In genomic region chr11:66855574-66856495, GRCh38 we compare ENCODE assay signal across 8 cellular contexts. TPM values are rescaled to one million over a fixed set of nuclear protein-coding genes. Genes with fewer than 3 reads are reported as not detected.
DNase-seq lines count a peak whose midpoint lies in the region; TF ChIP-seq lines count a peak whose summit lies in the region.

No MANE protein-coding gene starts in this region.

- H3K27me3 ChIP-seq in GM06990 (replicated peaks; ENCODE audit: control insufficient read depth, insufficient read depth, low read length) (no peaks in the 10 kb centered on the region), SK-N-SH (ENCODE audit: insufficient read depth) (no peaks in the 10 kb centered on the region), right atrium auricular region (no peaks in the 10 kb centered on the region), prostate gland (replicated peaks; ENCODE audit: insufficient read depth) (no peaks in the 10 kb centered on the region), vagina (no peaks in the 10 kb centered on the region)

- H2AFZ ChIP-seq in SK-N-SH (ENCODE audit: low read depth) = peak overlapping the region; percentile 72; the same call in 1 of the 2 replicates

- no peak for TF ChIP-seq RAD21 in SK-N-SH (IDR thresholded peaks at IDR 0.05; ENCODE audit: low read length)

- H3F3A ChIP-seq in SK-N-SH (replicated peaks; ENCODE audit: insufficient read depth) = no peaks in the 10 kb centered on the region

- intact Hi-C loops in prostate gland (cut with DNase I) (loop anchor here (5.0 kb wide), 1 partner anchor 106 kb away; no protein-coding TSS in a partner anchor), vagina (cut with DNase I) (no loop called here)

- H3K4me1 ChIP-seq in HEK293 (ENCODE audit: control insufficient read depth, insufficient read depth, low read length) (no peaks in the 10 kb centered on the region), SK-N-SH (ENCODE audit: control insufficient read depth in 1 of 2, insufficient read depth in 2 of 2, low read depth in 1 of 2, low read length in 1 of 2) (peaks cover 0 to 10% of the 10 kb centered on the region in 2 experiments; a peak in 2 of 4 replicates), right atrium auricular region (peaks cover 0 to 8% of the 10 kb centered on the region in 2 donors), prostate gland (replicated peaks) (no peaks in the 10 kb centered on the region), vagina (peaks cover 17% of the 10 kb centered on the region)

- H3K79me2 ChIP-seq in SK-N-SH (ENCODE audit: insufficient read depth) = peaks cover 14% of the 10 kb centered on the region

- POLR2A ChIA-PET in HEK293 (lab: Yijun Ruan, JAX) = interaction anchor here (0.6 to 3.5 kb wide), 10 partner anchors 12 to 376 kb away, joined by 3 to 40 read pairs (median 4); partner anchors contain the start of genes DPP3, PC, RBM14 and RBM4B
- POLR2A ChIA-PET in SK-N-SH (lab: Yijun Ruan, JAX) = interaction anchor here (0.9 to 2.2 kb wide), 2 partner anchors 13 to 103 kb away, joined by 4 to 14 read pairs; partner anchors contain the start of genes PC and RCE1

- H3K4me3 ChIP-seq in GM06990 (replicated peaks; ENCODE audit: low read depth, low read length) = peak overlapping the region; percentile 77
- H3K4me3 ChIP-seq in HEK293 (ENCODE audit: low read depth, low read length) = peak overlapping the region; percentile 60
- H3K4me3 ChIP-seq in NB4 (ENCODE audit: low read depth, low read length) = peak overlapping the region; percentile 71
- peak overlapping the region; percentile 81 to 83 for H3K4me3 ChIP-seq in SK-N-SH (ENCODE audit: low read depth in 2 of 2, low read length in 1 of 2)
- peak overlapping the region; percentile 70 to 72 for H3K4me3 ChIP-seq in right atrium auricular region
- peak overlapping the region; percentile 37 to 57 for H3K4me3 ChIP-seq in prostate gland
- H3K4me3 ChIP-seq in vagina = peak overlapping the region; percentile 67 to 84

- H3K27ac ChIP-seq in HEK293 (ENCODE audit: extremely low read depth, low read depth, low read length) = peak overlapping the region; percentile 34; the same call in 1 of the 2 replicates
- H3K27ac ChIP-seq in SK-N-SH (ENCODE audit: low read depth in 2 of 2, low read length in 1 of 2) = peak overlapping the region; percentile 59 to 76
- H3K27ac ChIP-seq in angular gyrus (ENCODE audit: low read depth, low read length) = peak overlapping the region; percentile 92
- H3K27ac ChIP-seq in right atrium auricular region = peak overlapping the region; percentile 91
- H3K27ac ChIP-seq in prostate gland = peak overlapping the region; percentile 72 to 80
- H3K27ac ChIP-seq in vagina = peak overlapping the region; percentile 91

- H4K20me1 ChIP-seq in SK-N-SH (ENCODE audit: insufficient read depth) = no peaks in the 10 kb centered on the region

- TF ChIP-seq POLR2A in NB4 (IDR thresholded peaks at IDR 0.05; ENCODE audit: extremely low read depth, insufficient read length) = peak; percentile 78
- peak; percentile 52 for TF ChIP-seq POLR2A in prostate gland (IDR thresholded peaks at IDR 0.05)
- peak in 1 of 2 donors; percentile 34 for TF ChIP-seq POLR2A in vagina (IDR thresholded peaks at IDR 0.05)

- 42% methylated on average over 10 of the region's 51 CpGs for WGBS in SK-N-SH (ENCODE audit: low lambda C conversion rate)
- WGBS in prostate gland = 5% methylated on average over 35 of the region's 51 CpGs

- no peaks in the 10 kb centered on the region for H3K9me2 ChIP-seq in SK-N-SH

- DNase-seq in GM06990 (ENCODE audit: extremely low read depth, insufficient read length) (peak; percentile 92), NB4 (ENCODE audit: low read depth) (peak; percentile 96), SK-N-SH (peak; percentile 96), right atrium auricular region (ENCODE audit: low spot score) (peak; percentile 92), prostate gland (ENCODE audit: low spot score) (peak; percentile 84), vagina (ENCODE audit: extremely low spot score in 2 of 2) (no peak)

- no peaks in the 10 kb centered on the region for H3K9me3 ChIP-seq in HEK293 (ENCODE audit: control insufficient read depth, insufficient read depth, low read depth, low read length)
- no peaks in the 10 kb centered on the region for H3K9me3 ChIP-seq in SK-N-SH
- H3K9me3 ChIP-seq in right atrium auricular region = no peaks in the 10 kb centered on the region
- no peaks in the 10 kb centered on the region for H3K9me3 ChIP-seq in prostate gland
- no peaks in the 10 kb centered on the region for H3K9me3 ChIP-seq in vagina

- CTCF ChIA-PET in HEK293 (lab: Yijun Ruan, JAX) = interaction anchor here (1.1 to 1.6 kb wide), 5 partner anchors 11 to 527 kb away, joined by 3 to 4 read pairs (median 3); no protein-coding TSS in a partner anchor
- CTCF ChIA-PET in SK-N-SH (lab: Yijun Ruan, JAX) = interaction anchor here (1.0 to 3.1 kb wide), 5 partner anchors 13 to 132 kb away, joined by 3 to 17 read pairs (median 4); partner anchors contain the start of gene RCE1

- peaks cover 4% of the 10 kb centered on the region for H3K36me3 ChIP-seq in GM06990 (ENCODE audit: control insufficient read depth, insufficient read depth, low read length)
- peaks cover 0 to 19% of the 10 kb centered on the region in 2 experiments; a peak in 1 of 3 replicates for H3K36me3 ChIP-seq in HEK293 (ENCODE audit: control insufficient read depth in 2 of 2, insufficient read depth in 1 of 2, low read length in 2 of 2)
- peaks cover 0 to 2% of the 10 kb centered on the region in 2 experiments for H3K36me3 ChIP-seq in SK-N-SH (replicated peaks in 1 of 2; ENCODE audit: control insufficient read depth in 1 of 2, insufficient read depth in 2 of 2, low read length in 1 of 2)
- no peaks in the 10 kb centered on the region for H3K36me3 ChIP-seq in right atrium auricular region
- no peaks in the 10 kb centered on the region for H3K36me3 ChIP-seq in prostate gland
- no peaks in the 10 kb centered on the region for H3K36me3 ChIP-seq in vagina

- no peak; a peak in 1 of 4 replicates for TF ChIP-seq EP300 in SK-N-SH (IDR thresholded peaks at IDR 0.05; ENCODE audit: borderline replicate concordance in 1 of 2, low read depth in 1 of 2, low read length in 1 of 2)

- H3K4me2 ChIP-seq in SK-N-SH = peak overlapping the region; percentile 91

- peak overlapping the region; percentile 81 for H3K9ac ChIP-seq in SK-N-SH

- TF ChIP-seq CTCF in GM06990 (IDR thresholded peaks at IDR 0.05; ENCODE audit: insufficient read depth, low read length, poor library complexity, severe bottlenecking) = no peak
- no peak for TF ChIP-seq CTCF in HEK293 (tag by site-specific recombination; IDR thresholded peaks at IDR 0.05)
- TF ChIP-seq CTCF in NB4 (IDR thresholded peaks at IDR 0.05; ENCODE audit: low read depth, low read length) = no peak
- TF ChIP-seq CTCF in SK-N-SH (IDR thresholded peaks at IDR 0.05) = no peak
- TF ChIP-seq CTCF in right atrium auricular region (IDR thresholded peaks at IDR 0.05) = no peak
- TF ChIP-seq CTCF in prostate gland (IDR thresholded peaks at IDR 0.05) = peak in 1 of 4 experiments; percentile 13
- TF ChIP-seq CTCF in vagina (IDR thresholded peaks at IDR 0.05) = no peak

TF ChIP-seq in HEK293, 187 proteins besides CTCF, POLR2A, EP300 and RAD21 (continues in another document):
- TF ChIP-seq ZNF692 (tag by site-specific recombination; IDR thresholded peaks at IDR 0.05) (no peak), ZFP69B (tag by site-specific recombination; IDR thresholded peaks at IDR 0.05) (no peak), EGR2 (tag by site-specific recombination; IDR thresholded peaks at IDR 0.05; ENCODE audit: low read depth) (no peak), ZIC2 (tag by site-specific recombination; IDR thresholded peaks at IDR 0.05) (peak; percentile 49; the same call in 1 of the 2 replicates)

TF ChIP-seq in SK-N-SH, 30 proteins besides CTCF, POLR2A, EP300 and RAD21:
- TF ChIP-seq CHD2 (IDR thresholded peaks at IDR 0.05; ENCODE audit: low read length, partially characterized antibody) (peak; percentile 10), RCOR1 (IDR thresholded peaks at IDR 0.05; ENCODE audit: low read length) (no peak), USF2 (IDR thresholded peaks at IDR 0.05; ENCODE audit: borderline replicate concordance, low read depth, low read length) (no peak), NRF1 (IDR thresholded peaks at IDR 0.05; ENCODE audit: low read depth, low read length) (peak; percentile 49), ELF1 (IDR thresholded peaks at IDR 0.05) (peak; percentile 50; the same call in 1 of the 2 replicates), TAF1 (IDR thresholded peaks at IDR 0.05; ENCODE audit: borderline replicate concordance, low read depth, low read length) (peak; percentile 66), FOXJ3 (CRISPR knock-in tag; IDR thresholded peaks at IDR 0.05) (no peak), MXI1 (IDR thresholded peaks at IDR 0.05; ENCODE audit: low read depth, low read length) (peak; percentile 73; the same call in 1 of the 2 replicates), MAX (IDR thresholded peaks at IDR 0.05; ENCODE audit: low read depth) (peak; percentile 46; the same call in 1 of the 2 replicates), POLR2AphosphoS5 (IDR thresholded peaks at IDR 0.05; ENCODE audit: low read depth, low read length) (peak; percentile 77), YY1 (IDR thresholded peaks at IDR 0.05; ENCODE audit: low read depth) (no peak)

RNA-seq across cellular contexts. Expression of gene LRFN4, which starts 1.0 kb away (rescaled TPM):
- 15.9 and 25.4 TPM in 2 replicates for polyA plus RNA-seq in SK-N-SH (2012; rRNA removed)
- polyA plus RNA-seq in SK-N-SH (2012; cell fraction: cytosol; rRNA removed) = 4.1 and 9.4 TPM in 2 replicates
- polyA plus RNA-seq in SK-N-SH (2012; cell fraction: nucleus; rRNA removed) = 35.8 and 37.4 TPM in 2 replicates
- total RNA-seq in right atrium auricular region = 10 to 100 TPM in 1 of 2 donors, 1 to 10 TPM in 1; 8.6 to 13.2 TPM
- total RNA-seq in prostate gland = 10 to 100 TPM in 1 of 2 donors, 1 to 10 TPM in 1; 6.6 to 17.3 TPM
- total RNA-seq in vagina = 8.1 TPM

RNA-seq across cellular contexts. Expression of gene RCE1, which starts 12.6 kb away (rescaled TPM):
- polyA plus RNA-seq in SK-N-SH (2012; rRNA removed) = 25.0 and 25.4 TPM in 2 replicates
- 8.7 and 14.3 TPM in 2 replicates for polyA plus RNA-seq in SK-N-SH (2012; cell fraction: cytosol; rRNA removed)
- polyA plus RNA-seq in SK-N-SH (2012; cell fraction: nucleus; rRNA removed) = 69.3 and 90.1 TPM in 2 replicates
- total RNA-seq in right atrium auricular region (1 to 10 TPM; 6.4 to 8.1 TPM), prostate gland (10 to 100 TPM; 27.1 to 50.0 TPM), vagina (23.6 TPM)

Comparison
In these comparisons a context has a peak if more than half of its experiments do, and no peak if none do; other contexts are left out.
1. DNase-seq: peak in GM06990 (single experiment), NB4 (single experiment), SK-N-SH (single experiment), right atrium auricular region (single experiment) and prostate gland (single experiment); none in vagina (0 of 2).
2. H3K27ac ChIP-seq: peak in every context shown above with its lines; median percentile 92 in angular gyrus; 91 in right atrium auricular region; 91 in vagina; 76 in prostate gland; 68 in SK-N-SH; 34 in HEK293.
3. Peak in every context shown above with its lines, with median percentiles within 50 percentile points of each other: H3K4me3 ChIP-seq.